In genomic region chr17:32110596-32110995, GRCh38 we compare ENCODE assay signal across 2 cellular contexts.
TF ChIP-seq lines count a peak whose summit lies in the region.

No MANE protein-coding gene starts in this region.

TF ChIP-seq in HepG2, 621 proteins besides CTCF, POLR2A, EP300 and RAD21:
- TF ChIP-seq HNF4G (IDR thresholded peaks at IDR 0.05; ENCODE audit: borderline replicate concordance, low read depth, low read length) (no peak), HNF4G (CRISPR knock-in tag; IDR thresholded peaks at IDR 0.05; ENCODE audit: borderline replicate concordance, low read depth) (no peak), ZNF382 (CRISPR knock-in tag; IDR thresholded peaks at IDR 0.05; ENCODE audit: borderline replicate concordance) (no peak), MXD4 (CRISPR knock-in tag; IDR thresholded peaks at IDR 0.05) (no peak), ZNF746 (CRISPR knock-in tag; IDR thresholded peaks at IDR 0.05) (no peak), ZGPAT (CRISPR knock-in tag; IDR thresholded peaks at IDR 0.05) (no peak), SMARCE1 (IDR thresholded peaks at IDR 0.05; ENCODE audit: borderline replicate concordance) (no peak), DMAP1 (CRISPR knock-in tag; IDR thresholded peaks at IDR 0.05) (no peak), CBX1 (IDR thresholded peaks at IDR 0.05; ENCODE audit: low read depth) (no peak), SNAPC2 (CRISPR knock-in tag; IDR thresholded peaks at IDR 0.05) (no peak), AHR (CRISPR knock-in tag; IDR thresholded peaks at IDR 0.05) (no peak), ZNF589 (CRISPR knock-in tag; conservative IDR thresholded peaks at IDR 0.05) (no peak), NPAS2 (CRISPR knock-in tag; IDR thresholded peaks at IDR 0.05; ENCODE audit: borderline replicate concordance) (no peak), HOXA7 (CRISPR knock-in tag; IDR thresholded peaks at IDR 0.05) (no peak), ZNF446 (CRISPR knock-in tag; IDR thresholded peaks at IDR 0.05) (no peak), NR3C1 (CRISPR knock-in tag; IDR thresholded peaks at IDR 0.05) (no peak)
- TF ChIP-seq, protein P1, sequence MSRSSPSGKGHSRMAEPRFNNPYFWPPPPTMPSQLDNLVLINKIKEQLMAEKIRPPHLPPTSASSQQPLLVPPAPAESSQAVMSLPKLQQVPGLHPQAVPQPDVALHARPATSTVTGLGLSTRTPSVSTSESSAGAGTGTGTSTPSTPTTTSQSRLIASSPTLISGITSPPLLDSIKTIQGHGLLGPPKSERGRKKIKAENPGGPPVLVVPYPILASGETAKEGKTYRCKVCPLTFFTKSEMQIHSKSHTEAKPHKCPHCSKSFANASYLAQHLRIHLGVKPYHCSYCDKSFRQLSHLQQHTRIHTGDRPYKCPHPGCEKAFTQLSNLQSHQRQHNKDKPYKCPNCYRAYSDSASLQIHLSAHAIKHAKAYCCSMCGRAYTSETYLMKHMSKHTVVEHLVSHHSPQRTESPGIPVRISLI (CRISPR knock-in tag; IDR thresholded peaks at IDR 0.05; ENCODE audit: borderline replicate concordance), result no peak

TF ChIP-seq in K562, 482 proteins besides CTCF, POLR2A, EP300 and RAD21:
- no peak for TF ChIP-seq CHAMP1 (IDR thresholded peaks at IDR 0.05)
- TF ChIP-seq ZNF518B (CRISPR knock-in tag; IDR thresholded peaks at IDR 0.05), result no peak
- TF ChIP-seq NBN (IDR thresholded peaks at IDR 0.05; ENCODE audit: low read depth), result no peak
- TF ChIP-seq, protein P2, sequence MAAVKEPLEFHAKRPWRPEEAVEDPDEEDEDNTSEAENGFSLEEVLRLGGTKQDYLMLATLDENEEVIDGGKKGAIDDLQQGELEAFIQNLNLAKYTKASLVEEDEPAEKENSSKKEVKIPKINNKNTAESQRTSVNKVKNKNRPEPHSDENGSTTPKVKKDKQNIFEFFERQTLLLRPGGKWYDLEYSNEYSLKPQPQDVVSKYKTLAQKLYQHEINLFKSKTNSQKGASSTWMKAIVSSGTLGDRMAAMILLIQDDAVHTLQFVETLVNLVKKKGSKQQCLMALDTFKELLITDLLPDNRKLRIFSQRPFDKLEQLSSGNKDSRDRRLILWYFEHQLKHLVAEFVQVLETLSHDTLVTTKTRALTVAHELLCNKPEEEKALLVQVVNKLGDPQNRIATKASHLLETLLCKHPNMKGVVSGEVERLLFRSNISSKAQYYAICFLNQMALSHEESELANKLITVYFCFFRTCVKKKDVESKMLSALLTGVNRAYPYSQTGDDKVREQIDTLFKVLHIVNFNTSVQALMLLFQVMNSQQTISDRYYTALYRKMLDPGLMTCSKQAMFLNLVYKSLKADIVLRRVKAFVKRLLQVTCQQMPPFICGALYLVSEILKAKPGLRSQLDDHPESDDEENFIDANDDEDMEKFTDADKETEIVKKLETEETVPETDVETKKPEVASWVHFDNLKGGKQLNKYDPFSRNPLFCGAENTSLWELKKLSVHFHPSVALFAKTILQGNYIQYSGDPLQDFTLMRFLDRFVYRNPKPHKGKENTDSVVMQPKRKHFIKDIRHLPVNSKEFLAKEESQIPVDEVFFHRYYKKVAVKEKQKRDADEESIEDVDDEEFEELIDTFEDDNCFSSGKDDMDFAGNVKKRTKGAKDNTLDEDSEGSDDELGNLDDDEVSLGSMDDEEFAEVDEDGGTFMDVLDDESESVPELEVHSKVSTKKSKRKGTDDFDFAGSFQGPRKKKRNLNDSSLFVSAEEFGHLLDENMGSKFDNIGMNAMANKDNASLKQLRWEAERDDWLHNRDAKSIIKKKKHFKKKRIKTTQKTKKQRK (IDR thresholded peaks at IDR 0.05; ENCODE audit: borderline replicate concordance, low read depth, low read length), result no peak
- TF ChIP-seq, protein P3, sequence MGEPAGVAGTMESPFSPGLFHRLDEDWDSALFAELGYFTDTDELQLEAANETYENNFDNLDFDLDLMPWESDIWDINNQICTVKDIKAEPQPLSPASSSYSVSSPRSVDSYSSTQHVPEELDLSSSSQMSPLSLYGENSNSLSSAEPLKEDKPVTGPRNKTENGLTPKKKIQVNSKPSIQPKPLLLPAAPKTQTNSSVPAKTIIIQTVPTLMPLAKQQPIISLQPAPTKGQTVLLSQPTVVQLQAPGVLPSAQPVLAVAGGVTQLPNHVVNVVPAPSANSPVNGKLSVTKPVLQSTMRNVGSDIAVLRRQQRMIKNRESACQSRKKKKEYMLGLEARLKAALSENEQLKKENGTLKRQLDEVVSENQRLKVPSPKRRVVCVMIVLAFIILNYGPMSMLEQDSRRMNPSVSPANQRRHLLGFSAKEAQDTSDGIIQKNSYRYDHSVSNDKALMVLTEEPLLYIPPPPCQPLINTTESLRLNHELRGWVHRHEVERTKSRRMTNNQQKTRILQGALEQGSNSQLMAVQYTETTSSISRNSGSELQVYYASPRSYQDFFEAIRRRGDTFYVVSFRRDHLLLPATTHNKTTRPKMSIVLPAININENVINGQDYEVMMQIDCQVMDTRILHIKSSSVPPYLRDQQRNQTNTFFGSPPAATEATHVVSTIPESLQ (CRISPR knock-in tag; IDR thresholded peaks at IDR 0.05), result no peak
- no peak for TF ChIP-seq CBX1 (IDR thresholded peaks at IDR 0.05; ENCODE audit: low read depth)
- TF ChIP-seq CEBPG (CRISPR knock-in tag; IDR thresholded peaks at IDR 0.05), result no peak
- TF ChIP-seq CEBPG (tag; conservative IDR thresholded peaks at IDR 0.05 in 1 of 2, IDR thresholded peaks at IDR 0.05 in 1 of 2), result no peak
- no peak for TF ChIP-seq GABPB2 (CRISPR knock-in tag; conservative IDR thresholded peaks at IDR 0.05)
- TF ChIP-seq FOXA3 (CRISPR knock-in tag; conservative IDR thresholded peaks at IDR 0.05 in 1 of 2, IDR thresholded peaks at IDR 0.05 in 1 of 2), result no peak
